ENCODE assay signal across 19 cellular contexts in genomic region chr1:57887973-57888491, GRCh38.
"Had no signal": no experiment of that assay in that cellular context is flagged by ENCODE, and none has a peak within 500 bp of the region (broad histone marks: within the 10 kb centered on the region; RNA-seq: fewer than 3 reads in every experiment).

No MANE protein-coding gene starts in this region.

- H3K27ac Mint-ChIP-seq: effector memory CD8-positive, alpha-beta T cell; naive thymus-derived CD4-positive, alpha-beta T cell; nephron progenitor cell; stimulated activated naive B cell treated with anti-CD40 and anti-IgM and Interleukin-4, amounts not matched to agents 10 μg/mL and 1 μg/mL and 100 μg/mL, for 72 hours; stimulated activated naive CD8-positive, alpha-beta T cell treated with anti-CD3 and anti-CD28 coated beads, Interleukin-15, amount 100 ng/mL, for 72 hours had no signal

- DNase-seq: effector memory CD8-positive, alpha-beta T cell; esophagus squamous epithelium; foreskin keratinocyte; mammary epithelial cell; naive thymus-derived CD4-positive, alpha-beta T cell; nephron progenitor cell; sigmoid colon; stimulated activated CD4-positive, alpha-beta T cell treated with anti-CD3 and anti-CD28 coated beads, Interleukin-2, amount 100 ng/mL, for 24 hours; stimulated activated CD4-positive, alpha-beta T cell treated with anti-CD3 and anti-CD28 coated beads, Interleukin-4, amount 100 ng/mL, for 4 hours; stimulated activated naive B cell treated with anti-CD40 and anti-IgM and Interleukin-4, amounts not matched to agents 10 μg/mL and 1 μg/mL and 100 μg/mL, for 72 hours; stimulated activated naive CD8-positive, alpha-beta T cell treated with anti-CD3 and anti-CD28 coated beads, Interleukin-15, amount 100 ng/mL, for 72 hours; testis; upper lobe of right lung had no signal

- H3K4me3 ChIP-seq: esophagus squamous epithelium, right atrium auricular region, sigmoid colon, skin epidermis, testis, tibial nerve, upper lobe of right lung, vagina had no signal

- H3K27me3 Mint-ChIP-seq: stimulated activated naive B cell treated with anti-CD40 and anti-IgM and Interleukin-4, amounts not matched to agents 10 μg/mL and 1 μg/mL and 100 μg/mL, for 72 hours had no signal

- H3K4me1 ChIP-seq: esophagus squamous epithelium, foreskin keratinocyte, right atrium auricular region, sigmoid colon, testis, tibial nerve, upper lobe of right lung, vagina had no signal

- H3K9me3 ChIP-seq: esophagus squamous epithelium, neutrophil, right atrium auricular region, sigmoid colon, testis, tibial nerve, upper lobe of right lung, vagina had no signal

- H3K27me3 ChIP-seq: esophagus squamous epithelium, foreskin keratinocyte, neutrophil, right atrium auricular region, sigmoid colon, testis, tibial nerve, upper lobe of right lung, vagina had no signal

- H3K27ac ChIP-seq: epithelial cell of prostate, esophagus squamous epithelium, foreskin keratinocyte, neutrophil, right atrium auricular region, sigmoid colon, skin epidermis, testis, tibial nerve, upper lobe of right lung, vagina had no signal

- H3K36me3 ChIP-seq: esophagus squamous epithelium, neutrophil, right atrium auricular region, sigmoid colon, tibial nerve, upper lobe of right lung, vagina had no signal

- H3K4me1 Mint-ChIP-seq: naive thymus-derived CD4-positive, alpha-beta T cell; stimulated activated naive B cell treated with anti-CD40 and anti-IgM and Interleukin-4, amounts not matched to agents 10 μg/mL and 1 μg/mL and 100 μg/mL, for 72 hours; stimulated activated naive CD8-positive, alpha-beta T cell treated with anti-CD3 and anti-CD28 coated beads, Interleukin-15, amount 100 ng/mL, for 72 hours had no signal

- H3K4me3 Mint-ChIP-seq: effector memory CD8-positive, alpha-beta T cell; naive thymus-derived CD4-positive, alpha-beta T cell; nephron progenitor cell; stimulated activated naive B cell treated with anti-CD40 and anti-IgM and Interleukin-4, amounts not matched to agents 10 μg/mL and 1 μg/mL and 100 μg/mL, for 72 hours; stimulated activated naive CD8-positive, alpha-beta T cell treated with anti-CD3 and anti-CD28 coated beads, Interleukin-15, amount 100 ng/mL, for 72 hours had no signal

- H3K36me3 Mint-ChIP-seq: naive thymus-derived CD4-positive, alpha-beta T cell; stimulated activated naive B cell treated with anti-CD40 and anti-IgM and Interleukin-4, amounts not matched to agents 10 μg/mL and 1 μg/mL and 100 μg/mL, for 72 hours had no signal

- H3K9me3 Mint-ChIP-seq: effector memory CD8-positive, alpha-beta T cell; nephron progenitor cell; stimulated activated naive CD8-positive, alpha-beta T cell treated with anti-CD3 and anti-CD28 coated beads, Interleukin-15, amount 100 ng/mL, for 72 hours had no signal
